In genomic region chr12:131928765-131929529, GRCh38 we compare ENCODE assay signal across 8 cellular contexts. TPM values are rescaled to one million over a fixed set of nuclear protein-coding genes. Genes with fewer than 3 reads are reported as not detected.
A peak's percentile ranks its signal among the peaks of the same experiment; 100 is the strongest.
DNase-seq lines count a peak whose midpoint lies in the region; ATAC-seq and TF ChIP-seq lines count a peak whose summit lies in the region.

TSS of gene PUS1 (plus strand) at chr12:131929276. CDS start at chr12:131929723, 447 bp downstream.

- H3K4me1 Mint-ChIP-seq in effector memory CD8-positive, alpha-beta T cell (ENCODE audit: low read depth in 2 of 2), result peaks cover 19 to 30% of the 10 kb centered on the region in 2 donors

- H3K4ac ChIP-seq in mesenchymal stem cell (ENCODE audit: low read depth in 1 of 2, low read length in 2 of 2), result peak within 1 kb of the TSS; percentile 53 to 95

- peak within 1 kb of the TSS; percentile 88 to 97 for H3K27ac Mint-ChIP-seq in effector memory CD8-positive, alpha-beta T cell

- H3K4me1 ChIP-seq in mesenchymal stem cell (ENCODE audit: control insufficient read depth, insufficient read depth, low read depth, low read length), result peaks cover 12% of the 10 kb centered on the region

- H3K14ac ChIP-seq in mesenchymal stem cell (ENCODE audit: low read length in 2 of 2), result peak within 1 kb of the TSS; percentile 76 to 97

- peak within 1 kb of the TSS; percentile 94 for H2BK120ac ChIP-seq in mesenchymal stem cell (ENCODE audit: low read depth, low read length)

- H3K4me2 ChIP-seq in mesenchymal stem cell (ENCODE audit: low read length, poor library complexity, severe bottlenecking), result peak within 1 kb of the TSS; percentile 93

- H2AK5ac ChIP-seq in mesenchymal stem cell (ENCODE audit: low read length, severe bottlenecking), result peak within 1 kb of the TSS; percentile 84

- H2BK15ac ChIP-seq in mesenchymal stem cell (ENCODE audit: low read depth, poor library complexity, severe bottlenecking), result peak within 1 kb of the TSS; percentile 93

- peaks cover 23% of the 10 kb centered on the region in 2 experiments for H3K36me3 ChIP-seq in mesenchymal stem cell (ENCODE audit: control insufficient read depth in 1 of 2, insufficient read depth in 2 of 2, low read depth in 1 of 2, low read length in 2 of 2)

- no peaks in the 10 kb centered on the region for H3K9me3 Mint-ChIP-seq in effector memory CD8-positive, alpha-beta T cell

- ATAC-seq in effector memory CD8-positive, alpha-beta T cell (replicated peaks), result peak; percentile 80

- no peak for TF ChIP-seq CTCF in GM20000 (IDR thresholded peaks at IDR 0.05; ENCODE audit: extremely low read depth, missing control alignments)

- H2BK12ac ChIP-seq in mesenchymal stem cell (ENCODE audit: low read length in 2 of 2), result peak within 1 kb of the TSS in 1 of 2 experiments; percentile 86

- peak within 1 kb of the TSS; percentile 74 for H4K8ac ChIP-seq in mesenchymal stem cell (ENCODE audit: low read length)

- H3K27me3 ChIP-seq in mesenchymal stem cell (ENCODE audit: control insufficient read depth in 1 of 2, insufficient read depth in 1 of 2, low read length in 2 of 2), result no peaks in the 10 kb centered on the region

- no peak within 1 kb of the TSS for H3K27ac ChIP-seq in mesenchymal stem cell (ENCODE audit: low read length, poor library complexity, severe bottlenecking)

- no peaks in the 10 kb centered on the region for H3K9me3 ChIP-seq in mesenchymal stem cell (ENCODE audit: control insufficient read depth, low read length)

- peak within 1 kb of the TSS; percentile 91 for H2AFZ ChIP-seq in mesenchymal stem cell (ENCODE audit: low read depth, low read length)

- peak within 1 kb of the TSS; percentile 80 for H4K91ac ChIP-seq in mesenchymal stem cell (ENCODE audit: low read length)

- peaks cover 26% of the 10 kb centered on the region for H3K79me1 ChIP-seq in mesenchymal stem cell (replicated peaks; ENCODE audit: low read length, poor library complexity, severe bottlenecking)

- peak within 1 kb of the TSS; percentile 99 for H3K4me3 Mint-ChIP-seq in effector memory CD8-positive, alpha-beta T cell

- under 1% methylated on average over 50 of the region's 76 CpGs for WGBS in mesenchymal stem cell

- peaks cover 39% of the 10 kb centered on the region for H3K36me3 Mint-ChIP-seq in effector memory CD8-positive, alpha-beta T cell (ENCODE audit: insufficient read depth)

- peak within 1 kb of the TSS; percentile 48 for H2BK5ac ChIP-seq in mesenchymal stem cell (ENCODE audit: low read depth, low read length, poor library complexity, severe bottlenecking)

- H3K27me3 Mint-ChIP-seq in effector memory CD8-positive, alpha-beta T cell, result no peaks in the 10 kb centered on the region

- H3K4me3 ChIP-seq in mesenchymal stem cell (ENCODE audit: insufficient read depth in 1 of 2, low read depth in 1 of 2, low read length in 2 of 2), result peak within 1 kb of the TSS; percentile 88 to 90

- H3K18ac ChIP-seq in mesenchymal stem cell (ENCODE audit: low read depth in 1 of 2, low read length in 2 of 2), result peak within 1 kb of the TSS; percentile 82 to 97

- DNase-seq in CMK (ENCODE audit: low read depth), result peak; percentile 91
- peak; percentile 99 for DNase-seq in GM20000 (ENCODE audit: low spot score)
- DNase-seq in HT-29 (ENCODE audit: low spot score), result peak; percentile 91
- peak; percentile 92 for DNase-seq in NOMO-1 treated with DMSO at 0.1 percent for 48 hours (lab: John Stamatoyannopoulos, UW; ENCODE audit: unreplicated experiment)
- peak; percentile 84 to 88 for DNase-seq in activated CD8-positive, alpha-beta memory T cell treated with anti-CD3 and anti-CD28 coated beads for 4 hours (ENCODE audit: low read depth in 2 of 2)
- peak; percentile 88 to 90 (median 89) for DNase-seq in effector memory CD8-positive, alpha-beta T cell
- peak; percentile 95 for DNase-seq in mesenchymal stem cell
- peak; percentile 77 for DNase-seq in stimulated activated CD8-positive, alpha-beta memory T cell treated with anti-CD3 and anti-CD28 coated beads, Interleukin-12 subunit alpha, Interleukin-12 subunit beta, amount 100 ng/mL, for 24 hours (ENCODE audit: extremely low read depth)

- peak within 1 kb of the TSS; percentile 91 for H3K9ac ChIP-seq in mesenchymal stem cell (ENCODE audit: low read length)

- peak within 1 kb of the TSS in 1 of 2 experiments; percentile 77 for H3K23ac ChIP-seq in mesenchymal stem cell (ENCODE audit: low read length in 2 of 2)

RNA-seq across cellular contexts. Expression of gene PUS1, which starts in this region (rescaled TPM):
- total RNA-seq in HT-29 (2014; rRNA removed; shearing (Covaris generic)), result 70.5 and 73.8 TPM in 2 replicates
- 10.5 TPM for polyA plus RNA-seq in mesenchymal stem cell (2013, experiment 1 of 2)
- polyA plus RNA-seq in mesenchymal stem cell (2013, experiment 2 of 2), result 10.3 TPM
